ENCODE assay signal across 8 cellular contexts in the genomic region with DNA sequence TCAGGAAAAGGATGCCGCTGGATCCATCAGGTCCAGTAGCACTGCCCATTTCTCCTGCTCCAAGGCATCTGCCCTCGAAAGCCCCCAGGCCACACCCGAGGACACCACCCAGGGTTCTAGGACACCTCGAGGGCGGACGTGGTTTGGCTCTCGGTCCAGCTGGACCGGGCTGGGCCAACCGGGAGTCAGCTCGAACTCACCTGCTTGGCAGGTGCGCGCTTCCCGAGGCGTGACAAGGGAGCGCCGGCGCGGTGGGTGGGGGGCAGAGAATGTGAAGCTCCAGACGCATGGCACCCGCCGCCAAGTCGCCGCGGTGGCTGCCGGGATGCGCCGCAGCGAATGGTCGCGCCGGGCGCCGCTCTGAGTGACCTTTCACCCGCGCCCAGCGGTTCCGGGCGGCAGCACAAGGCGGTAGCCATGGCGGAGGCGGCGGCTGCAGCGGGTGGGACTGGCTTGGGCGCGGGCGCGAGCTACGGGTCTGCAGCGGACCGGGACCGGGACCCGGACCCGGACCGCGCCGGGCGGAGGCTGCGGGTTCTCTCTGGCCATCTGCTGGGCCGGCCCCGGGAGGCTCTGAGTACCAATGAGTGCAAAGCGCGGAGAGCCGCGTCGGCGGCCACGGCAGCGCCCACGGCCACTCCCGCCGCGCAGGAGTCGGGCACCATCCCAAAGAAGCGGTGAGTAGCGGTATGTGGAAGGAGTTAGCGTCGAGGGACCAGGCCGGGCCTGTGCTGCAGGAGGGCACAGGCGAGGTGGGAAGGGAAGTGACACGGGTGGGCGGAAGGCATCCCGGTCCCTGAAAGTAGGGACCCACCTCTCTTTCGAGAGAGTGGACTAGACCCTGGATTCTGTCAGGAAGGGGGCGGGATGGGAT. TPM values are rescaled to one million over a fixed set of nuclear protein-coding genes. Genes with fewer than 3 reads are reported as not detected.
DNase-seq lines count a peak whose midpoint lies in the region; ATAC-seq and TF ChIP-seq lines count a peak whose summit lies in the region.

A gene (plus strand): TSS at position 401 of the 874 bp plus-strand sequence. CDS start 17 bp downstream, at position 418.

- peak; percentile 15 for DNase-seq in AG09319 (ENCODE audit: extremely low read depth, low read depth)
- DNase-seq in NCI-H460 (ENCODE audit: extremely low read depth, low read depth), result peak; percentile 62
- peak; percentile 71 for DNase-seq in activated CD4-positive, alpha-beta T cell treated with anti-CD3 and anti-CD28 coated beads, Interleukin-2, amount 50 U/mL, for 1 hour
- peak in 1 of 2 donors; percentile 76 for DNase-seq in dermis microvascular lymphatic vessel endothelial cell (ENCODE audit: low read depth in 2 of 2)
- peak; percentile 38 to 94 for DNase-seq in lower leg skin (ENCODE audit: low spot score in 2 of 2)
- peak; percentile 65 to 69 for DNase-seq in stimulated activated CD4-positive, alpha-beta T cell treated with anti-CD3 and anti-CD28 coated beads, Interleukin-4, amount 100 ng/mL, for 48 hours (ENCODE audit: low read depth in 2 of 2)

- H3K4me3 ChIP-seq in lower leg skin (ENCODE audit: low read depth, poor library complexity, severe bottlenecking), result peak within 1 kb of the TSS; percentile 84

- WGBS in lower leg skin, 2 donors, result 1 to 2% methylated on average over 29 to 53 of the region's 84 CpGs

- TF ChIP-seq POLR2A in lower leg skin (IDR thresholded peaks at IDR 0.05), result no peak

- TF ChIP-seq CTCF in AG09319 (IDR thresholded peaks at IDR 0.05; ENCODE audit: low read depth, low read length) (no peak), lower leg skin (IDR thresholded peaks at IDR 0.05) (no peak)

- intact Hi-C loops in lower leg skin (cut with DNase I; ENCODE audit: low total_unique reads), result loop anchor here (5.0 kb wide), 1 partner anchor 145 kb away; no protein-coding TSS in a partner anchor

- ATAC-seq in GM18909 (IDR thresholded peaks at IDR 0.05; ENCODE audit: poor library complexity, unreplicated experiment) (peak; percentile 93), HG03159 (IDR thresholded peaks at IDR 0.05; ENCODE audit: unreplicated experiment) (peak; percentile 86)

RNA-seq across cellular contexts. Expression of the gene that starts here (rescaled TPM):
- 58.0 and 61.8 TPM in 2 replicates for total RNA-seq in NCI-H460 (2014; rRNA removed; shearing (Covaris generic))
- 23.4 and 35.1 TPM in 2 replicates for polyA plus RNA-seq in NCI-H460 (2014; cell fraction: nucleus; rRNA removed)
- total RNA-seq in dermis microvascular lymphatic vessel endothelial cell (43.0 and 43.5 TPM in 2 replicates), lower leg skin (10 to 100 TPM; 14.1 to 29.8 (median 21.0) TPM)
